1 cellular context compared by ENCODE assay signal in the genomic region with DNA sequence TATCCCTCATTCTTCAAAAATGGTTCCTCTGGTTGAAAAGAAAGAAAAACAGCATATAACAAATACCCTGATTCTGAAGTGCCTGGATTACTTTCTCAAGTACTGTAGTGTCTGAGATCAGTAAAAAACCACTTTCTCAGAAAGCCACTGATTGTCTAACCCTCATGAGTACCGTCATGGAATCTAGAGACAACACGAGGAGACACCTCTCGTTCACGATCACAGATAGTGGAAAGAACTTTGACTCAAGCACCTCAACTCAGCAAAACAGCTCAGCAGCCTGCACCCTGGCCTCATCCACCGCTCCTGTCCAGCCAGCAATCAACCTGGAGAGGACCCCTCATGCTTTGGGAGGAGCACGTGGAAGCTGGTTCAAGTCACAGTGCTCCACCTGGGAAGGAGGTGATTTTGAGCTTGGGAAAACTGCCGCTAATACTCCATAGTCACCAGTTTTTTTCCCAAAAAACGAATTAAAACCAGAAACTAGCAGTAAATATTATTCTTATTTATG.
TF ChIP-seq lines count a peak whose summit lies in the region.

No MANE protein-coding gene starts in this region.

TF ChIP-seq in H1, 55 proteins besides CTCF, POLR2A, EP300 and RAD21:
- TF ChIP-seq SRF (IDR thresholded peaks at IDR 0.05; ENCODE audit: low read depth, low read length) (no peak), BCL11A (IDR thresholded peaks at IDR 0.05; ENCODE audit: low read depth in 2 of 2, low read length in 2 of 2) (no peak), EZH2 (IDR thresholded peaks at IDR 0.05; ENCODE audit: low read depth, low read length, severe bottlenecking) (no peak), PHF8 (conservative IDR thresholded peaks at IDR 0.05; ENCODE audit: low read depth, low read length) (no peak), BRCA1 (IDR thresholded peaks at IDR 0.05; ENCODE audit: low read depth, low read length) (no peak), HDAC6 (IDR thresholded peaks at IDR 0.05; ENCODE audit: low read depth, low read length) (no peak), RXRA (IDR thresholded peaks at IDR 0.05; ENCODE audit: insufficient read depth, low read depth, low read length) (no peak), TEAD4 (IDR thresholded peaks at IDR 0.05; ENCODE audit: low read depth, low read length) (no peak), RBBP5 (IDR thresholded peaks at IDR 0.05; ENCODE audit: borderline replicate concordance, low read depth, low read length) (no peak), ASH2L (IDR thresholded peaks at IDR 0.05; ENCODE audit: low read length) (no peak), KDM4A (IDR thresholded peaks at IDR 0.05; ENCODE audit: low read depth, low read length, severe bottlenecking) (no peak)
- TF ChIP-seq, protein P1, sequence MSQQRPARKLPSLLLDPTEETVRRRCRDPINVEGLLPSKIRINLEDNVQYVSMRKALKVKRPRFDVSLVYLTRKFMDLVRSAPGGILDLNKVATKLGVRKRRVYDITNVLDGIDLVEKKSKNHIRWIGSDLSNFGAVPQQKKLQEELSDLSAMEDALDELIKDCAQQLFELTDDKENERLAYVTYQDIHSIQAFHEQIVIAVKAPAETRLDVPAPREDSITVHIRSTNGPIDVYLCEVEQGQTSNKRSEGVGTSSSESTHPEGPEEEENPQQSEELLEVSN (IDR thresholded peaks at IDR 0.05): no peak
- TF ChIP-seq, protein P2, sequence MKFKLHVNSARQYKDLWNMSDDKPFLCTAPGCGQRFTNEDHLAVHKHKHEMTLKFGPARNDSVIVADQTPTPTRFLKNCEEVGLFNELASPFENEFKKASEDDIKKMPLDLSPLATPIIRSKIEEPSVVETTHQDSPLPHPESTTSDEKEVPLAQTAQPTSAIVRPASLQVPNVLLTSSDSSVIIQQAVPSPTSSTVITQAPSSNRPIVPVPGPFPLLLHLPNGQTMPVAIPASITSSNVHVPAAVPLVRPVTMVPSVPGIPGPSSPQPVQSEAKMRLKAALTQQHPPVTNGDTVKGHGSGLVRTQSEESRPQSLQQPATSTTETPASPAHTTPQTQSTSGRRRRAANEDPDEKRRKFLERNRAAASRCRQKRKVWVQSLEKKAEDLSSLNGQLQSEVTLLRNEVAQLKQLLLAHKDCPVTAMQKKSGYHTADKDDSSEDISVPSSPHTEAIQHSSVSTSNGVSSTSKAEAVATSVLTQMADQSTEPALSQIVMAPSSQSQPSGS (IDR thresholded peaks at IDR 0.05; ENCODE audit: low read length): no peak
